10 cellular contexts compared by ENCODE assay signal in the genomic region with DNA sequence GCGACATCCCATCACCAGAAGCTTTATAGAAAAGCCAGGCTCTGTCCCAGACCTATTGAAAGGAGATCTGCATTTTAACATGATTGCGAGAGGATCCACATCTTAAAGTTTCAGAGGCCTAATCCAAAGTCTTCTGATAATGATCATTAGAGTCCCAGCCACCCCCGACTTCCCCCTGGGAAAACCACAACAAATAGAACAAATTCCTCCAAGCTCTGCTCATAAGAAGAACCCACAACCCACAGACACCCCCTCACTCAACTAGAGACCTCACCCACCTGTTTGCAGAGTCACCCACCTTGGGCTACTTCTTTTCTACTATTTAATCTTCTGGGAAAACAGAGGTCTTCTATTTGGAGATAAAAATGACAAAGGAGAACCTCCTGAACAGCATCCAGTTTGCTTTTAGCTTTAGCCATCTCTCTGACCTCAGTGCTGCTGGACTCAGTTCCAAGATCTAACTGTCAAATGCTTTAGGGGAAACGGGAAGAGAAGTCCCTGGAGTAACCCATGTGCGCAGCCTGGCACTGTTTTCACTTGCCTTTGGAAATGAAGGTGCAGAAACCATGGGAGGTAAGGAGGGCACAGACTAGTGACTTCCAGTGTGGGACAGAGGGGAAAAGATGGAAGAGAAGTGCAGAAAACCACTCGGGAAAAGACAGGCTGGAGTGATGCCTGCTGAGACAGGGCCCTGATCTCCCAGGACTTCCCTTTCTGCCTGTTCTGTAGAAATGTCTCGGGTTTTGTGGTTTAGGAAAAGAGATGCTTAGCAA.
A peak's percentile ranks its signal among the peaks of the same experiment; 100 is the strongest.
DNase-seq lines count a peak whose midpoint lies in the region; ATAC-seq, FAIRE-seq and TF ChIP-seq lines count a peak whose summit lies in the region.
"Had no signal": no experiment of that assay in that cellular context is flagged by ENCODE, and none has a peak within 500 bp of the region (broad histone marks: within the 10 kb centered on the region; RNA-seq: fewer than 3 reads in every experiment).

No MANE protein-coding gene starts in this region.

- peaks cover 13% of the 10 kb centered on the region for H3K27me3 Mint-ChIP-seq in GM23338 (ENCODE audit: insufficient read depth, low read depth, poor library complexity)

- TF ChIP-seq CTCF in GM23338 (conservative IDR thresholded peaks at IDR 0.05; ENCODE audit: low read depth in 2 of 2) (no peak), esophagus muscularis mucosa (IDR thresholded peaks at IDR 0.05) (no peak)

- H4K20me1 ChIP-seq in GM23338 (replicated peaks; ENCODE audit: insufficient read depth), result no peaks in the 10 kb centered on the region

- FAIRE-seq in RCC 7860 (lab: Jason Lieb, UNC), result peak; percentile 34

- H3K27ac Mint-ChIP-seq in GM23338, result no peak overlapping the region

- intact Hi-C loops in esophagus muscularis mucosa (cut with DNase I) (no loop called here), sciatic nerve (cut with DNase I) (no loop called here)

- 0 out of 2 replicates have a peak, but pooled peaks cover 9% of the 10 kb centered on the region for H3F3A ChIP-seq in GM23338 (replicated peaks; ENCODE audit: low read depth)

- H3K27me3 ChIP-seq in GM23338 (ENCODE audit: insufficient read depth) (peaks cover 10% of the 10 kb centered on the region), esophagus muscularis mucosa (no peaks in the 10 kb centered on the region)

- peak overlapping the region; percentile 98 for H2AFZ ChIP-seq in GM23338

- no peak for ATAC-seq in GM23338
- ATAC-seq in sciatic nerve, result peak; percentile 29
- no peak for ATAC-seq in HG02885 (IDR thresholded peaks at IDR 0.05; ENCODE audit: poor library complexity, unreplicated experiment)
- ATAC-seq: left lobe of liver had no signal

- H3K36me3 ChIP-seq in GM23338 (ENCODE audit: insufficient read depth), result no peaks in the 10 kb centered on the region; the same call in 1 of the 2 replicates
- no peaks in the 10 kb centered on the region for H3K36me3 ChIP-seq in esophagus muscularis mucosa

- H3K79me2 ChIP-seq in GM23338 (replicated peaks; ENCODE audit: insufficient read depth), result no peaks in the 10 kb centered on the region

- 66% methylated on average over 7 of the region's 7 CpGs for WGBS in esophagus muscularis mucosa

- H3K9me3 ChIP-seq in esophagus muscularis mucosa, result no peaks in the 10 kb centered on the region

- H3K36me3 Mint-ChIP-seq in GM23338 (ENCODE audit: low read depth), result no peaks in the 10 kb centered on the region

- no peak for TF ChIP-seq EP300 in esophagus muscularis mucosa (IDR thresholded peaks at IDR 0.05)

- no peaks in the 10 kb centered on the region for H3K9me2 ChIP-seq in GM23338 (ENCODE audit: insufficient read depth)

- H3K4me1 ChIP-seq in GM23338 (ENCODE audit: insufficient read depth) (peaks cover 22% of the 10 kb centered on the region), esophagus muscularis mucosa (peaks cover 55 to 84% (median 77%) of the 10 kb centered on the region in 4 donors)

- 0 out of 2 replicates have a peak overlapping the region, but pooled peaks have one; percentile 92 for H3K4me2 ChIP-seq in GM23338

- no peak overlapping the region for H3K4me3 ChIP-seq in GM23338
- no peak overlapping the region for H3K4me3 ChIP-seq in esophagus muscularis mucosa

- peaks cover 26% of the 10 kb centered on the region for H3K4me1 Mint-ChIP-seq in GM23338

- DNase-seq in GM23338 (ENCODE audit: low spot score), result no peak
- DNase-seq in RCC 7860 (ENCODE audit: low spot score), result peak; percentile 53
- DNase-seq in esophagus muscularis mucosa (ENCODE audit: extremely low spot score), result no peak
- DNase-seq in sciatic nerve (ENCODE audit: low spot score), result no peak
- no peak for DNase-seq in DMS 273 treated with DMSO at 0.1 percent for 48 hours (lab: John Stamatoyannopoulos, UW)
- no peak for DNase-seq in COLO668 (lab: John Stamatoyannopoulos, UW; ENCODE audit: unreplicated experiment)
- DNase-seq: NCI-H1417 treated with DMSO at 0.1 percent for 48 hours, T-helper 9 cell had no signal

- no peak overlapping the region for H3K27ac ChIP-seq in GM23338 (ENCODE audit: low read depth)
- H3K27ac ChIP-seq in esophagus muscularis mucosa (replicated peaks in 1 of 4), result peak overlapping the region; percentile 48 to 70 (median 62)

- no peaks in the 10 kb centered on the region for H3K9me3 Mint-ChIP-seq in GM23338

- no peak overlapping the region; the same call in 2 of the 3 replicates for H3K4me3 Mint-ChIP-seq in GM23338

- no peak for TF ChIP-seq POLR2A in esophagus muscularis mucosa (IDR thresholded peaks at IDR 0.05; ENCODE audit: low read depth)

TF ChIP-seq in GM23338, 12 proteins besides CTCF, POLR2A, EP300 and RAD21 (continues in another document):
- TF ChIP-seq POLR2AphosphoS5 (IDR thresholded peaks at IDR 0.05; ENCODE audit: low read depth) (no peak), ZNF114 (CRISPR knock-in tag; IDR thresholded peaks at IDR 0.05) (no peak), ZNF331 (CRISPR knock-in tag; IDR thresholded peaks at IDR 0.05; ENCODE audit: low read depth) (no peak), EZH2phosphoT487 (IDR thresholded peaks at IDR 0.05; ENCODE audit: unreplicated experiment) (no peak), STAT1 (IDR thresholded peaks at IDR 0.05; ENCODE audit: unreplicated experiment) (no peak), EZH2 (IDR thresholded peaks at IDR 0.05; ENCODE audit: low read depth, unreplicated experiment) (no peak), CREB1 (CRISPR knock-in tag; IDR thresholded peaks at IDR 0.05; ENCODE audit: low read depth) (no peak), JUNB (IDR thresholded peaks at IDR 0.05; ENCODE audit: unreplicated experiment) (no peak)
- TF ChIP-seq, protein P1, sequence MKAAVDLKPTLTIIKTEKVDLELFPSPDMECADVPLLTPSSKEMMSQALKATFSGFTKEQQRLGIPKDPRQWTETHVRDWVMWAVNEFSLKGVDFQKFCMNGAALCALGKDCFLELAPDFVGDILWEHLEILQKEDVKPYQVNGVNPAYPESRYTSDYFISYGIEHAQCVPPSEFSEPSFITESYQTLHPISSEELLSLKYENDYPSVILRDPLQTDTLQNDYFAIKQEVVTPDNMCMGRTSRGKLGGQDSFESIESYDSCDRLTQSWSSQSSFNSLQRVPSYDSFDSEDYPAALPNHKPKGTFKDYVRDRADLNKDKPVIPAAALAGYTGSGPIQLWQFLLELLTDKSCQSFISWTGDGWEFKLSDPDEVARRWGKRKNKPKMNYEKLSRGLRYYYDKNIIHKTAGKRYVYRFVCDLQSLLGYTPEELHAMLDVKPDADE (IDR thresholded peaks at IDR 0.05), result no peak
- TF ChIP-seq, protein P2, sequence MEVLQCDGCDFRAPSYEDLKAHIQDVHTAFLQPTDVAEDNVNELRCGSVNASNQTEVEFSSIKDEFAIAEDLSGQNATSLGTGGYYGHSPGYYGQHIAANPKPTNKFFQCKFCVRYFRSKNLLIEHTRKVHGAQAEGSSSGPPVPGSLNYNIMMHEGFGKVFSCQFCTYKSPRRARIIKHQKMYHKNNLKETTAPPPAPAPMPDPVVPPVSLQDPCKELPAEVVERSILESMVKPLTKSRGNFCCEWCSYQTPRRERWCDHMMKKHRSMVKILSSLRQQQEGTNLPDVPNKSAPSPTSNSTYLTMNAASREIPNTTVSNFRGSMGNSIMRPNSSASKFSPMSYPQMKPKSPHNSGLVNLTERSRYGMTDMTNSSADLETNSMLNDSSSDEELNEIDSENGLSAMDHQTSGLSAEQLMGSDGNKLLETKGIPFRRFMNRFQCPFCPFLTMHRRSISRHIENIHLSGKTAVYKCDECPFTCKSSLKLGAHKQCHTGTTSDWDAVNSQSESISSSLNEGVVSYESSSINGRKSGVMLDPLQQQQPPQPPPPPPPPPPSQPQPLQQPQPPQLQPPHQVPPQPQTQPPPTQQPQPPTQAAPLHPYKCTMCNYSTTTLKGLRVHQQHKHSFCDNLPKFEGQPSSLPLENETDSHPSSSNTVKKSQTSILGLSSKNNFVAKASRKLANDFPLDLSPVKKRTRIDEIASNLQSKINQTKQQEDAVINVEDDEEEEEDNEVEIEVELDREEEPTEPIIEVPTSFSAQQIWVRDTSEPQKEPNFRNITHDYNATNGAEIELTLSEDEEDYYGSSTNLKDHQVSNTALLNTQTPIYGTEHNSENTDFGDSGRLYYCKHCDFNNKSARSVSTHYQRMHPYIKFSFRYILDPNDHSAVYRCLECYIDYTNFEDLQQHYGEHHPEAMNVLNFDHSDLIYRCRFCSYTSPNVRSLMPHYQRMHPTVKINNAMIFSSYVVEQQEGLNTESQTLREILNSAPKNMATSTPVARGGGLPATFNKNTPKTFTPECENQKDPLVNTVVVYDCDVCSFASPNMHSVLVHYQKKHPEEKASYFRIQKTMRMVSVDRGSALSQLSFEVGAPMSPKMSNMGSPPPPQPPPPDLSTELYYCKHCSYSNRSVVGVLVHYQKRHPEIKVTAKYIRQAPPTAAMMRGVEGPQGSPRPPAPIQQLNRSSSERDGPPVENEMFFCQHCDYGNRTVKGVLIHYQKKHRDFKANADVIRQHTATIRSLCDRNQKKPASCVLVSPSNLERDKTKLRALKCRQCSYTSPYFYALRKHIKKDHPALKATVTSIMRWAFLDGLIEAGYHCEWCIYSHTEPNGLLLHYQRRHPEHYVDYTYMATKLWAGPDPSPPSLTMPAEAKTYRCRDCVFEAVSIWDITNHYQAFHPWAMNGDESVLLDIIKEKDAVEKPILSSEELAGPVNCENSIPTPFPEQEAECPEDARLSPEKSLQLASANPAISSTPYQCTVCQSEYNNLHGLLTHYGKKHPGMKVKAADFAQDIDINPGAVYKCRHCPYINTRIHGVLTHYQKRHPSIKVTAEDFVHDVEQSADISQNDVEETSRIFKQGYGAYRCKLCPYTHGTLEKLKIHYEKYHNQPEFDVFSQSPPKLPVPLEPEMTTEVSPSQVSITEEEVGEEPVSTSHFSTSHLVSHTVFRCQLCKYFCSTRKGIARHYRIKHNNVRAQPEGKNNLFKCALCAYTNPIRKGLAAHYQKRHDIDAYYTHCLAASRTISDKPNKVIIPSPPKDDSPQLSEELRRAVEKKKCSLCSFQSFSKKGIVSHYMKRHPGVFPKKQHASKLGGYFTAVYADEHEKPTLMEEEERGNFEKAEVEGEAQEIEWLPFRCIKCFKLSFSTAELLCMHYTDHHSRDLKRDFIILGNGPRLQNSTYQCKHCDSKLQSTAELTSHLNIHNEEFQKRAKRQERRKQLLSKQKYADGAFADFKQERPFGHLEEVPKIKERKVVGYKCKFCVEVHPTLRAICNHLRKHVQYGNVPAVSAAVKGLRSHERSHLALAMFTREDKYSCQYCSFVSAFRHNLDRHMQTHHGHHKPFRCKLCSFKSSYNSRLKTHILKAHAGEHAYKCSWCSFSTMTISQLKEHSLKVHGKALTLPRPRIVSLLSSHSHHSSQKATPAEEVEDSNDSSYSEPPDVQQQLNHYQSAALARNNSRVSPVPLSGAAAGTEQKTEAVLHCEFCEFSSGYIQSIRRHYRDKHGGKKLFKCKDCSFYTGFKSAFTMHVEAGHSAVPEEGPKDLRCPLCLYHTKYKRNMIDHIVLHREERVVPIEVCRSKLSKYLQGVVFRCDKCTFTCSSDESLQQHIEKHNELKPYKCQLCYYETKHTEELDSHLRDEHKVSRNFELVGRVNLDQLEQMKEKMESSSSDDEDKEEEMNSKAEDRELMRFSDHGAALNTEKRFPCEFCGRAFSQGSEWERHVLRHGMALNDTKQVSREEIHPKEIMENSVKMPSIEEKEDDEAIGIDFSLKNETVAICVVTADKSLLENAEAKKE (CRISPR knock-in tag; IDR thresholded peaks at IDR 0.05), result no peak
